Comparison of ENCODE assay signal across 14 cellular contexts in genomic region chr12:38775457-38775856, GRCh38.
DNase-seq lines count a peak whose midpoint lies in the region; ATAC-seq and FAIRE-seq lines count a peak whose summit lies in the region.
"Had no signal": no experiment of that assay in that cellular context is flagged by ENCODE, and none has a peak within 500 bp of the region (broad histone marks: within the 10 kb centered on the region; RNA-seq: fewer than 3 reads in every experiment).

No MANE protein-coding gene starts in this region.

- FAIRE-seq in frontal cortex (lab: Jason Lieb, UNC) = no peak

- H3K4me3 Mint-ChIP-seq in stimulated activated naive CD8-positive, alpha-beta T cell treated with anti-CD3 and anti-CD28 coated beads, Interleukin-15, amount 100 ng/mL, for 72 hours = no peak overlapping the region
- H3K4me3 Mint-ChIP-seq: activated naive CD8-positive, alpha-beta T cell treated with anti-CD3 and anti-CD28 coated beads for 36 hours had no signal

- no peaks in the 10 kb centered on the region for H3K27me3 Mint-ChIP-seq in stimulated activated naive CD8-positive, alpha-beta T cell treated with anti-CD3 and anti-CD28 coated beads, Interleukin-15, amount 100 ng/mL, for 72 hours
- H3K27me3 Mint-ChIP-seq: activated naive CD8-positive, alpha-beta T cell treated with anti-CD3 and anti-CD28 coated beads for 36 hours had no signal

- ATAC-seq in stimulated activated naive CD8-positive, alpha-beta T cell treated with anti-CD3 and anti-CD28 coated beads, Interleukin-15, amount 100 ng/mL, for 72 hours = peak; percentile 58
- no peak for ATAC-seq in stimulated activated naive CD8-positive, alpha-beta T cell treated with anti-CD3 and anti-CD28 coated beads, Interleukin-15, Interleukin-2, amounts not matched to agents 100 U/mL and 50 U/mL, for 24 hours
- ATAC-seq in GM21786 (IDR thresholded peaks at IDR 0.05; ENCODE audit: unreplicated experiment) (peak; percentile 92), HG03196 (IDR thresholded peaks at IDR 0.05; ENCODE audit: unreplicated experiment) (peak; percentile 95)
- ATAC-seq: PC-3 had no signal

- no peak overlapping the region for H3K27ac Mint-ChIP-seq in stimulated activated naive CD8-positive, alpha-beta T cell treated with anti-CD3 and anti-CD28 coated beads, Interleukin-15, amount 100 ng/mL, for 72 hours
- H3K27ac Mint-ChIP-seq: activated naive CD8-positive, alpha-beta T cell treated with anti-CD3 and anti-CD28 coated beads for 36 hours had no signal

- peaks cover 0 to 16% of the 10 kb centered on the region in 2 donors for H3K9me3 Mint-ChIP-seq in stimulated activated naive CD8-positive, alpha-beta T cell treated with anti-CD3 and anti-CD28 coated beads, Interleukin-15, amount 100 ng/mL, for 72 hours

- peaks cover 7% of the 10 kb centered on the region for H3K4me1 Mint-ChIP-seq in stimulated activated naive CD8-positive, alpha-beta T cell treated with anti-CD3 and anti-CD28 coated beads, Interleukin-15, amount 100 ng/mL, for 72 hours

- DNase-seq in stimulated activated naive CD8-positive, alpha-beta T cell treated with anti-CD3 and anti-CD28 coated beads, Interleukin-15, amount 100 ng/mL, for 72 hours = no peak
- no peak for DNase-seq in stimulated activated naive CD8-positive, alpha-beta T cell treated with anti-CD3 and anti-CD28 coated beads, Interleukin-15, Interleukin-2, amounts not matched to agents 100 U/mL and 50 U/mL, for 24 hours
- DNase-seq in frontal cortex (ENCODE audit: low spot score in 2 of 2) (no peak), COLO668 (lab: John Stamatoyannopoulos, UW; ENCODE audit: unreplicated experiment) (no peak), NCI-H2171 (lab: John Stamatoyannopoulos, UW) (no peak)
- no peak for DNase-seq in effector CD4-positive, alpha-beta T cell
- DNase-seq: activated naive CD8-positive, alpha-beta T cell treated with anti-CD3 and anti-CD28 coated beads for 36 hours; effector CD8-positive, alpha-beta T cell; NCI-H1417 treated with DMSO at 0.1 percent for 48 hours; PC-3; stimulated activated CD4-positive, alpha-beta T cell treated with anti-CD3 and anti-CD28 coated beads, Interleukin-12 subunit alpha, Interleukin-12 subunit beta, amount 100 ng/mL, for 4 hours; stomach had no signal
